8 cellular contexts compared by ENCODE assay signal in the genomic region with DNA sequence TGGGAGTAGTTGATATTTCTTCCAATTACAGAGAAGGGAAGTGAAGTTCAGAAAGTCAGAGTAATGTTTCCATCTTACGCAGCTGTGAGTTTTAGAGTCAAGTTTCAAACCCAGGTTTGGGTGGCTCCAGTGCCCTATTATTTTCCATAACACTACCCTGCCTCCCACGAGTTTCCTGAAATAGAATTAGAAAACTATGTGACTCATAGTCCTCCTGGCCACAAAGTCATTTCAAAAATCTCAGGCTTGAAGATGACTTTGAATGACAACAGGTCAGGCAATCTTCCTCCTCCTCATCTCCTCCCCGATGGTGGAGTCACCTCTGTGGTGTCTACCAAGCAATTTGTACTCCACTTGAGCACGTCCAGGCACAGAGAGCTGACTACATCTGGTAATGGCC.
DNase-seq lines count a peak whose midpoint lies in the region; ATAC-seq, FAIRE-seq and TF ChIP-seq lines count a peak whose summit lies in the region.

No MANE protein-coding gene starts in this region.

- BruUV-seq in endothelial cell of umbilical vein (replicated peaks; lab: Mats Ljungman, UMichigan), result no TSS peak

- POLR2A ChIA-PET in endothelial cell of umbilical vein (lab: Charles Lee), result no interaction called here

- WGBS in lower leg skin, 2 donors, result 57 to 58% methylated on average over 4 of the region's 4 CpGs

- no peaks in the 10 kb centered on the region for H3K9me3 Mint-ChIP-seq in GM23338

- peaks cover 14% of the 10 kb centered on the region; the same call in 1 of the 2 replicates for H3K9me2 ChIP-seq in GM23338 (ENCODE audit: insufficient read depth)

- H2AFZ ChIP-seq in endothelial cell of umbilical vein (ENCODE audit: low read depth, low read length), result no peak overlapping the region
- no peak overlapping the region for H2AFZ ChIP-seq in GM23338

- no peaks in the 10 kb centered on the region for H3K9me1 ChIP-seq in endothelial cell of umbilical vein (replicated peaks; ENCODE audit: control insufficient read depth, extremely low read depth, insufficient read depth, low read length)

- H4K20me1 ChIP-seq in endothelial cell of umbilical vein (replicated peaks; ENCODE audit: control insufficient read depth, extremely low read depth, insufficient read depth, low read length) (no peaks in the 10 kb centered on the region), GM23338 (replicated peaks; ENCODE audit: insufficient read depth) (no peaks in the 10 kb centered on the region)

- H3K27me3 ChIP-seq in endothelial cell of umbilical vein (ENCODE audit: control insufficient read depth in 2 of 2, insufficient read depth in 2 of 2, low read length in 2 of 2) (no peaks in the 10 kb centered on the region), GM23338 (ENCODE audit: insufficient read depth) (no peaks in the 10 kb centered on the region)

- no peak overlapping the region for H3K27ac ChIP-seq in endothelial cell of umbilical vein (ENCODE audit: insufficient read depth, low read depth, low read length)
- H3K27ac ChIP-seq in GM23338 (ENCODE audit: low read depth), result no peak overlapping the region

- H3K36me3 ChIP-seq in endothelial cell of umbilical vein (ENCODE audit: control insufficient read depth in 2 of 2, extremely low read depth in 1 of 2, insufficient read depth in 2 of 2, low read length in 2 of 2) (no peaks in the 10 kb centered on the region), GM23338 (ENCODE audit: insufficient read depth) (no peaks in the 10 kb centered on the region)

- H3K4me1 Mint-ChIP-seq in GM23338, result no peaks in the 10 kb centered on the region

- H3K4me2 ChIP-seq in endothelial cell of umbilical vein (ENCODE audit: insufficient read depth, low read length) (no peak overlapping the region), GM23338 (no peak overlapping the region)

- H3K9me3 ChIP-seq in endothelial cell of umbilical vein (replicated peaks; ENCODE audit: control insufficient read depth, insufficient read depth, low read length), result no peaks in the 10 kb centered on the region

- TF ChIP-seq POLR2A in endothelial cell of umbilical vein (IDR thresholded peaks at IDR 0.05; ENCODE audit: low read depth, low read length) (no peak), lower leg skin (IDR thresholded peaks at IDR 0.05) (no peak)

- H3K4me3 Mint-ChIP-seq in GM23338, result no peak overlapping the region

- H3K4me3 ChIP-seq in endothelial cell of umbilical vein (replicated peaks in 1 of 3; ENCODE audit: insufficient read depth in 1 of 3, low read depth in 1 of 3, low read length in 3 of 3) (no peak overlapping the region), GM23338 (no peak overlapping the region), lower leg skin (ENCODE audit: low read depth, poor library complexity, severe bottlenecking) (no peak overlapping the region)

- intact Hi-C loops in endothelial cell of umbilical vein (cut with micrococcal nuclease) (no loop called here), lower leg skin (cut with DNase I; ENCODE audit: low total_unique reads) (no loop called here)

- no peaks in the 10 kb centered on the region for H3F3A ChIP-seq in GM23338 (replicated peaks; ENCODE audit: low read depth)

- H3K36me3 Mint-ChIP-seq in GM23338 (ENCODE audit: low read depth), result no peaks in the 10 kb centered on the region

- H3K27ac Mint-ChIP-seq in GM23338, result no peak overlapping the region

- CTCF ChIA-PET in endothelial cell of umbilical vein (lab: Charles Lee), result no interaction called here

- DNase-seq in COLO829 (ENCODE audit: low spot score) (peak; percentile 33), endothelial cell of umbilical vein (ENCODE audit: low read depth, low spot score) (peak; percentile 43), HUDEP-2 (lab: John Stamatoyannopoulos, UW; ENCODE audit: unreplicated experiment in 76 of 76) (no peak), iPS-NIHi11 (ENCODE audit: low spot score) (no peak), GM23338 (ENCODE audit: low spot score) (no peak), lower leg skin (ENCODE audit: low spot score in 2 of 2) (no peak)

- peak; percentile 31 for ATAC-seq in GM21381 (IDR thresholded peaks at IDR 0.05; ENCODE audit: unreplicated experiment)
- ATAC-seq in HG03575 (IDR thresholded peaks at IDR 0.05; ENCODE audit: extremely low read depth, insufficient number of reproducible peaks, low FRiP score, unreplicated experiment), result peak; percentile 28
- ATAC-seq in GM23338, result no peak

- H3K79me2 ChIP-seq in endothelial cell of umbilical vein (ENCODE audit: control insufficient read depth, insufficient read depth, low read length) (no peaks in the 10 kb centered on the region), GM23338 (replicated peaks; ENCODE audit: insufficient read depth) (no peaks in the 10 kb centered on the region)

- H3K27me3 Mint-ChIP-seq in GM23338 (ENCODE audit: insufficient read depth, low read depth, poor library complexity), result no peaks in the 10 kb centered on the region

- H3K4me1 ChIP-seq in endothelial cell of umbilical vein (ENCODE audit: control insufficient read depth, extremely low read depth, insufficient read depth, low read length) (peaks cover 7% of the 10 kb centered on the region), GM23338 (ENCODE audit: insufficient read depth) (no peaks in the 10 kb centered on the region)

- dilution Hi-C loops in endothelial cell of umbilical vein (cut with MboI; ENCODE audit: extremely low pct_ligation_motif_present, low sequenced_read_pairs), result no loop called here

- no peak for FAIRE-seq in endothelial cell of umbilical vein (lab: Jason Lieb, UNC)

- no peak overlapping the region for H3K9ac ChIP-seq in endothelial cell of umbilical vein (replicated peaks; ENCODE audit: extremely low read depth, insufficient read depth, low read length)

- TF ChIP-seq CTCF in endothelial cell of umbilical vein (IDR thresholded peaks at IDR 0.05; ENCODE audit: extremely low read depth in 1 of 2, insufficient read depth in 1 of 2, low read depth in 1 of 2, low read length in 2 of 2) (no peak), GM23338 (conservative IDR thresholded peaks at IDR 0.05; ENCODE audit: low read depth in 2 of 2) (no peak), lower leg skin (IDR thresholded peaks at IDR 0.05) (no peak)

TF ChIP-seq in endothelial cell of umbilical vein, 7 proteins besides CTCF, POLR2A, EP300 and RAD21:
- peak; percentile 33 for TF ChIP-seq FOS (IDR thresholded peaks at IDR 0.05; ENCODE audit: borderline replicate concordance, insufficient read depth, low read length)
- no peak for TF ChIP-seq JUN (IDR thresholded peaks at IDR 0.05; ENCODE audit: borderline replicate concordance, insufficient read depth, insufficient read length, low read depth)
TF ChIP-seq in endothelial cell of umbilical vein: peak in this region for 1.

TF ChIP-seq in GM23338, 12 proteins besides CTCF, POLR2A, EP300 and RAD21:
- no peak for TF ChIP-seq EZH2 (IDR thresholded peaks at IDR 0.05; ENCODE audit: low read depth, unreplicated experiment)
- no peak for TF ChIP-seq NANOG (IDR thresholded peaks at IDR 0.05; ENCODE audit: borderline replicate concordance)
- no peak for TF ChIP-seq ZNF331 (CRISPR knock-in tag; IDR thresholded peaks at IDR 0.05; ENCODE audit: low read depth)
- TF ChIP-seq ZNF114 (CRISPR knock-in tag; IDR thresholded peaks at IDR 0.05), result no peak
- TF ChIP-seq JUNB (IDR thresholded peaks at IDR 0.05; ENCODE audit: unreplicated experiment), result no peak
- no peak for TF ChIP-seq ETS1 (IDR thresholded peaks at IDR 0.05)
- no peak for TF ChIP-seq STAT1 (IDR thresholded peaks at IDR 0.05; ENCODE audit: unreplicated experiment)
- no peak for TF ChIP-seq CREB1 (CRISPR knock-in tag; IDR thresholded peaks at IDR 0.05; ENCODE audit: low read depth)

Comparison
In these comparisons a context has a peak if more than half of its experiments do, and no peak if none do; other contexts are left out.
1. DNase-seq: peak in COLO829 (single experiment) and endothelial cell of umbilical vein (single experiment); none in HUDEP-2 (0 of 76), iPS-NIHi11 (single experiment), GM23338 (single experiment) and lower leg skin (0 of 2).